In genomic region chr1:29240400-29240837, GRCh38 we compare ENCODE assay signal across 12 cellular contexts. TPM values are rescaled to one million over a fixed set of nuclear protein-coding genes. Genes with fewer than 3 reads are reported as not detected.
A peak's percentile ranks its signal among the peaks of the same experiment; 100 is the strongest.
DNase-seq lines count a peak whose midpoint lies in the region; ATAC-seq and TF ChIP-seq lines count a peak whose summit lies in the region.
"Had no signal": no experiment of that assay in that cellular context is flagged by ENCODE, and none has a peak within 500 bp of the region (broad histone marks: within the 10 kb centered on the region; RNA-seq: fewer than 3 reads in every experiment).

No MANE protein-coding gene starts in this region.

- ATAC-seq in GM19455 (IDR thresholded peaks at IDR 0.05; ENCODE audit: unreplicated experiment) = no peak

- DNase-seq in DMS 273 (lab: John Stamatoyannopoulos, UW; ENCODE audit: unreplicated experiment) (peak; percentile 86), DMS 273 treated with DMSO at 0.1 percent for 48 hours (lab: John Stamatoyannopoulos, UW) (no peak), NCI-H69 (lab: John Stamatoyannopoulos, UW) (peak; percentile 90), epithelial cell of proximal tubule (ENCODE audit: low read depth) (no peak), posterior vena cava (ENCODE audit: low spot score) (peak; percentile 40), nucleus accumbens (lab: John Stamatoyannopoulos, UW) (no peak)
- no peak for DNase-seq in stimulated activated CD4-positive, alpha-beta T cell treated with anti-CD3 and anti-CD28 coated beads, Interleukin-4, amount 100 ng/mL, for 1 hour
- DNase-seq: erythroblast, GOT3, NCI-H748 treated with DMSO at 0.1 percent for 48 hours, thyroid gland had no signal

- no peak overlapping the region for H3K4me3 ChIP-seq in epithelial cell of proximal tubule (ENCODE audit: low read depth, low read length)
- H3K4me3 ChIP-seq: thyroid gland had no signal

- TF ChIP-seq CTCF in epithelial cell of proximal tubule (conservative IDR thresholded peaks at IDR 0.05; ENCODE audit: low read depth, low read length) = peak; percentile 34

- intact Hi-C loops in posterior vena cava (cut with DNase I) = loop anchor here in 1 of 2 donors (5.0 to 10.0 kb wide), 2 partner anchors 844 to 1137 kb away; no protein-coding TSS in a partner anchor

RNA-seq across cellular contexts. Expression of gene PTPRU, which starts 4.1 kb away (rescaled TPM):
- 28.1 and 44.7 TPM in 2 replicates for total RNA-seq in epithelial cell of proximal tubule
- 10 to 100 TPM; 12.3 to 16.5 TPM for total RNA-seq in posterior vena cava

RNA-seq across cellular contexts. Expression of gene MECR, which starts 9.7 kb away (rescaled TPM):
- total RNA-seq in epithelial cell of proximal tubule (19.7 and 38.8 TPM in 2 replicates), posterior vena cava (10 to 100 TPM; 13.9 to 20.0 TPM)

RNA-seq across cellular contexts. Expression of gene SRSF4, which starts 58.7 kb away (rescaled TPM):
- 46.4 and 48.2 TPM in 2 replicates for total RNA-seq in epithelial cell of proximal tubule
- 10 to 100 TPM; 62.9 to 77.8 TPM for total RNA-seq in posterior vena cava

Comparison
In these comparisons a context has a peak if more than half of its experiments do, and no peak if none do; other contexts are left out.
1. DNase-seq: peak in DMS 273 (single experiment), NCI-H69 (single experiment) and posterior vena cava (single experiment); none in DMS 273 treated with DMSO at 0.1 percent for 48 hours (single experiment), epithelial cell of proximal tubule (single experiment), stimulated activated CD4-positive, alpha-beta T cell treated with anti-CD3 and anti-CD28 coated beads, Interleukin-4, amount 100 ng/mL, for 1 hour (single experiment) and nucleus accumbens (0 of 56).